Comparison of ENCODE assay signal across 22 cellular contexts in genomic region chr16:57150682-57151330, GRCh38. TPM values are rescaled to one million over a fixed set of nuclear protein-coding genes. Genes with fewer than 3 reads are reported as not detected.
A peak's percentile ranks its signal among the peaks of the same experiment; 100 is the strongest.
DNase-seq lines count a peak whose midpoint lies in the region; ATAC-seq, FAIRE-seq and TF ChIP-seq lines count a peak whose summit lies in the region.
"Had no signal": no experiment of that assay in that cellular context is flagged by ENCODE, and none has a peak within 500 bp of the region (broad histone marks: within the 10 kb centered on the region; RNA-seq: fewer than 3 reads in every experiment).

No MANE protein-coding gene starts in this region.

- peaks cover 37% of the 10 kb centered on the region for H3K36me3 Mint-ChIP-seq in stimulated activated memory B cell treated with anti-CD40 and anti-IgM and Interleukin-4, amounts not matched to agents 10 μg/mL and 1 μg/mL and 100 μg/mL, for 72 hours

- TF ChIP-seq CTCF in astrocyte of the cerebellum (IDR thresholded peaks at IDR 0.05; ENCODE audit: low read depth, low read length, missing control alignments) (no peak), epithelial cell of proximal tubule (conservative IDR thresholded peaks at IDR 0.05; ENCODE audit: low read depth, low read length) (no peak), sigmoid colon (IDR thresholded peaks at IDR 0.05) (no peak), heart right ventricle (IDR thresholded peaks at IDR 0.05) (no peak)

- H3K4me3 ChIP-seq in astrocyte of the cerebellum (ENCODE audit: low read depth, low read length) (no peak overlapping the region), epithelial cell of proximal tubule (ENCODE audit: low read depth, low read length) (no peak overlapping the region), sigmoid colon (no peak overlapping the region), heart right ventricle (no peak overlapping the region)
- H3K4me3 ChIP-seq: ovary, SK-N-MC had no signal

- H3K4me1 Mint-ChIP-seq in stimulated activated memory B cell treated with anti-CD40 and anti-IgM and Interleukin-4, amounts not matched to agents 10 μg/mL and 1 μg/mL and 100 μg/mL, for 72 hours, result peaks cover 22% of the 10 kb centered on the region

- H3K9me3 Mint-ChIP-seq in stimulated activated memory B cell treated with anti-CD40 and anti-IgM and Interleukin-4, amounts not matched to agents 10 μg/mL and 1 μg/mL and 100 μg/mL, for 72 hours, result no peaks in the 10 kb centered on the region
- H3K9me3 Mint-ChIP-seq: activated naive CD8-positive, alpha-beta T cell treated with anti-CD3 and anti-CD28 coated beads, Interleukin-2, amount 10 ng/mL, durations not matched to agents 7 days and 5 days had no signal

- H3K4me1 ChIP-seq in sigmoid colon (peaks cover 0 to 33% (median 22%) of the 10 kb centered on the region in 4 donors), heart right ventricle (peaks cover 7 to 62% (median 38%) of the 10 kb centered on the region in 9 donors)

- H3K27ac Mint-ChIP-seq in stimulated activated memory B cell treated with anti-CD40 and anti-IgM and Interleukin-4, amounts not matched to agents 10 μg/mL and 1 μg/mL and 100 μg/mL, for 72 hours, result no peak overlapping the region
- H3K27ac Mint-ChIP-seq: activated naive CD8-positive, alpha-beta T cell treated with anti-CD3 and anti-CD28 coated beads, Interleukin-2, amount 10 ng/mL, durations not matched to agents 7 days and 5 days; B cell had no signal

- no peak for TF ChIP-seq EP300 in sigmoid colon (IDR thresholded peaks at IDR 0.05)

- no peak for TF ChIP-seq POLR2A in sigmoid colon (IDR thresholded peaks at IDR 0.05)

- H3K27me3 Mint-ChIP-seq in stimulated activated memory B cell treated with anti-CD40 and anti-IgM and Interleukin-4, amounts not matched to agents 10 μg/mL and 1 μg/mL and 100 μg/mL, for 72 hours, result no peaks in the 10 kb centered on the region
- H3K27me3 Mint-ChIP-seq: activated naive CD8-positive, alpha-beta T cell treated with anti-CD3 and anti-CD28 coated beads, Interleukin-2, amount 10 ng/mL, durations not matched to agents 7 days and 5 days; B cell had no signal

- H3K27ac ChIP-seq in sigmoid colon (no peak overlapping the region), heart right ventricle (peak overlapping the region in 2 of 10 donors; percentile 9 to 81)
- H3K27ac ChIP-seq: HL-60, ovary, SK-N-MC had no signal

- H3K4me3 Mint-ChIP-seq in stimulated activated memory B cell treated with anti-CD40 and anti-IgM and Interleukin-4, amounts not matched to agents 10 μg/mL and 1 μg/mL and 100 μg/mL, for 72 hours, result no peak overlapping the region
- H3K4me3 Mint-ChIP-seq: activated naive CD8-positive, alpha-beta T cell treated with anti-CD3 and anti-CD28 coated beads, Interleukin-2, amount 10 ng/mL, durations not matched to agents 7 days and 5 days; B cell had no signal

- no peak for FAIRE-seq in RCC 7860 (lab: Jason Lieb, UNC)
- FAIRE-seq: small intestine had no signal

- H3K36me3 ChIP-seq in sigmoid colon (peaks cover 0 to 42% (median 3%) of the 10 kb centered on the region in 4 donors), heart right ventricle (peaks cover 0 to 53% (median 20%) of the 10 kb centered on the region in 9 donors)
- H3K36me3 ChIP-seq: ovary had no signal

- H3K27me3 ChIP-seq in sigmoid colon (no peaks in the 10 kb centered on the region), heart right ventricle (no peaks in the 10 kb centered on the region)
- H3K27me3 ChIP-seq: ovary had no signal

- in situ Hi-C loops in G401 (cut with HindIII; ENCODE audit: low sequenced_read_pairs), result no loop called here
- in situ Hi-C loops in astrocyte of the cerebellum (cut with HindIII; ENCODE audit: low sequenced_read_pairs), result no loop called here

- intact Hi-C loops in sigmoid colon (cut with DNase I), result loop anchor here (5.0 kb wide), 1 partner anchor 59 kb away; the partner anchor contains the start of gene CPNE2
- intact Hi-C loops in heart right ventricle (cut with DNase I), result loop anchor here in 2 of 10 donors (5.0 to 10.0 kb wide), 3 partner anchors 46 to 286 kb away; partner anchors contain the start of genes CPNE2 (in 1 of the 2) and SLC12A3 (in 1 of the 2)

- no peak for ATAC-seq in stimulated activated memory B cell treated with anti-CD40 and anti-IgM and Interleukin-4, amounts not matched to agents 10 μg/mL and 1 μg/mL and 100 μg/mL, for 72 hours
- ATAC-seq in heart right ventricle, result no peak
- ATAC-seq: left cardiac atrium; stimulated activated naive CD8-positive, alpha-beta T cell treated with anti-CD3 and anti-CD28 coated beads, Interleukin-15, Interleukin-2, amounts not matched to agents 100 U/mL and 50 U/mL, for 24 hours had no signal

- no peaks in the 10 kb centered on the region for H3K9me3 ChIP-seq in sigmoid colon
- H3K9me3 ChIP-seq in heart right ventricle, result no peaks in the 10 kb centered on the region
- H3K9me3 ChIP-seq: ovary had no signal

- WGBS in sigmoid colon, 2 donors, result 68 to 86% methylated on average over 9 of the region's 9 CpGs
- WGBS in heart right ventricle, 2 donors, result 88% methylated on average over 9 of the region's 9 CpGs

- DNase-seq in G401 (ENCODE audit: low spot score) (peak; percentile 56), astrocyte of the cerebellum (ENCODE audit: low read depth) (peak; percentile 35), epithelial cell of proximal tubule (ENCODE audit: low read depth) (peak; percentile 23), sigmoid colon (peak; percentile 47), NCI-H345 (lab: John Stamatoyannopoulos, UW) (no peak), heart right ventricle (no peak), RCC 7860 (ENCODE audit: low spot score) (no peak)
- DNase-seq: activated CD4-positive, alpha-beta T cell treated with anti-CD3 and anti-CD28 coated beads, Interleukin-2, amount 50 U/mL, for 1 hour; activated naive CD8-positive, alpha-beta T cell treated with anti-CD3 and anti-CD28 coated beads, Interleukin-2, amount 10 ng/mL, durations not matched to agents 7 days and 5 days; activated T-cell treated with anti-CD3 and anti-CD28 coated beads, Interleukin-2, amount 50 U/mL, for 1 hour; dermis blood vessel endothelial cell; hippocampal formation; left cardiac atrium; NCI-H146; NCI-H510A; ovary; small intestine; stimulated activated naive CD8-positive, alpha-beta T cell treated with anti-CD3 and anti-CD28 coated beads, Interleukin-15, Interleukin-2, amounts not matched to agents 100 U/mL and 50 U/mL, for 24 hours had no signal

RNA-seq across cellular contexts. Expression of gene PSME3IP1, which starts 35.0 kb away (rescaled TPM):
- 46.6 and 66.3 TPM in 2 replicates for total RNA-seq in G401 (2014; rRNA removed; shearing (Covaris generic))
- total RNA-seq in epithelial cell of proximal tubule, result 79.4 and 105 TPM in 2 replicates
- 10 to 100 TPM; 60.1 to 81.3 (median 76.9) TPM for total RNA-seq in sigmoid colon
- polyA plus RNA-seq in sigmoid colon, result 10 to 100 TPM; 70.5 to 75.4 (median 73.9) TPM
- 10 to 100 TPM; 49.6 to 66.8 (median 62.5) TPM for total RNA-seq in heart right ventricle
- polyA plus RNA-seq in heart right ventricle, result 10 to 100 TPM; 50.4 to 60.7 TPM

RNA-seq across cellular contexts. Expression of gene RSPRY1, which starts 35.3 kb away (rescaled TPM):
- 30.8 and 36.2 TPM in 2 replicates for total RNA-seq in G401 (2014; rRNA removed; shearing (Covaris generic))
- total RNA-seq in epithelial cell of proximal tubule (28.6 and 46.5 TPM in 2 replicates), sigmoid colon (10 to 100 TPM; 30.6 to 42.7 (median 34.1) TPM), heart right ventricle (10 to 100 TPM; 14.7 to 21.4 (median 18.5) TPM)
- polyA plus RNA-seq in sigmoid colon (10 to 100 TPM; 12.6 to 17.8 (median 16.6) TPM), heart right ventricle (1 to 10 TPM; 6.9 to 9.5 TPM)

RNA-seq across cellular contexts. Expression of gene CPNE2, which starts 58.4 kb away (rescaled TPM):
- total RNA-seq in G401 (2014; rRNA removed; shearing (Covaris generic)), result 31.9 and 36.7 TPM in 2 replicates
- total RNA-seq in epithelial cell of proximal tubule (44.9 and 50.2 TPM in 2 replicates), sigmoid colon (10 to 100 TPM; 22.9 to 59.9 (median 25.4) TPM), heart right ventricle (10 to 100 TPM in 6 of 10 donors, 1 to 10 TPM in 4; 6.5 to 18.0 (median 10.7) TPM)
- polyA plus RNA-seq in sigmoid colon (10 to 100 TPM; 60.7 to 75.1 (median 66.6) TPM), heart right ventricle (10 to 100 TPM; 23.5 to 32.1 TPM)

Comparison
In these comparisons a context has a peak if more than half of its experiments do, and no peak if none do; other contexts are left out.
1. DNase-seq: peak in G401 (single experiment), astrocyte of the cerebellum (single experiment), epithelial cell of proximal tubule (single experiment) and sigmoid colon (single experiment); none in NCI-H345 (single experiment), heart right ventricle (0 of 2) and RCC 7860 (single experiment).